ENCODE assay signal across 8 cellular contexts in genomic region chr6:155061381-155061780, GRCh38.
"Had no signal": no experiment of that assay in that cellular context is flagged by ENCODE, and none has a peak within 500 bp of the region (broad histone marks: within the 10 kb centered on the region; RNA-seq: fewer than 3 reads in every experiment).

No MANE protein-coding gene starts in this region.

- FAIRE-seq: H1, H54, HTR-8/SVneo had no signal

- H3K4me2 ChIP-seq: GM23338 had no signal

- H3K4me3 ChIP-seq: GM23338 had no signal

- H2AFZ ChIP-seq: GM23338 had no signal

- ATAC-seq: GM23338, HCT116 had no signal

- DNase-seq: H9, HFFc6, KG1 had no signal
